ENCODE assay signal across 8 cellular contexts in genomic region chr11:72831521-72832300, GRCh38. TPM values are rescaled to one million over a fixed set of nuclear protein-coding genes. Genes with fewer than 3 reads are reported as not detected.
DNase-seq lines count a peak whose midpoint lies in the region; ATAC-seq and TF ChIP-seq lines count a peak whose summit lies in the region.

No MANE protein-coding gene starts in this region.

- DNase-seq in DMS79 (lab: John Stamatoyannopoulos, UW) (peak; percentile 69), Karpas-422 (peak; percentile 83), PC-3 (peak; percentile 76), fibroblast of villous mesenchyme (ENCODE audit: low read depth) (peak; percentile 80), GF-D8 (lab: John Stamatoyannopoulos, UW) (no peak)
- DNase-seq in activated effector memory CD4-positive, alpha-beta T cell treated with Interleukin-2 at 50 U/mL for 16 hours, result peak; percentile 34

- CTCF ChIA-PET in PC-3 (lab: Charles Lee), result interaction anchor here (0.6 to 1.4 kb wide), 3 partner anchors 93 to 346 kb away, joined by 4 to 15 read pairs (median 7); no protein-coding TSS in a partner anchor

- ATAC-seq in PC-3, result peak; percentile 93
- ATAC-seq in HG03432 (IDR thresholded peaks at IDR 0.05; ENCODE audit: unreplicated experiment), result no peak

- no peaks in the 10 kb centered on the region for H3K9me2 ChIP-seq in Karpas-422 (replicated peaks; ENCODE audit: insufficient read depth, low read length)
- no peaks in the 10 kb centered on the region for H3K9me2 ChIP-seq in PC-3 (replicated peaks; ENCODE audit: low read length)

- TF ChIP-seq CTCF in PC-3 (conservative IDR thresholded peaks at IDR 0.05; ENCODE audit: low read depth, low read length) (peak; percentile 91), fibroblast of villous mesenchyme (IDR thresholded peaks at IDR 0.05; ENCODE audit: insufficient read depth, low read depth, low read length) (peak; percentile 98), neutrophil (IDR thresholded peaks at IDR 0.05) (peak; percentile 82)

- no peaks in the 10 kb centered on the region for H3F3A ChIP-seq in PC-3 (ENCODE audit: low read length, unreplicated experiment)

- H3K27me3 ChIP-seq in Karpas-422 (ENCODE audit: low read length) (no peaks in the 10 kb centered on the region), PC-3 (ENCODE audit: low read length) (no peaks in the 10 kb centered on the region), neutrophil (no peaks in the 10 kb centered on the region)

- H3K36me3 ChIP-seq in Karpas-422 (ENCODE audit: insufficient read depth, low read length) (peaks cover 17% of the 10 kb centered on the region; the same call in 1 of the 2 replicates), PC-3 (ENCODE audit: low read depth, low read length) (no peaks in the 10 kb centered on the region), neutrophil (peaks cover 72% of the 10 kb centered on the region)

- H3K9me3 ChIP-seq in Karpas-422 (ENCODE audit: low read length) (no peaks in the 10 kb centered on the region), PC-3 (ENCODE audit: low read length) (no peaks in the 10 kb centered on the region), neutrophil (no peaks in the 10 kb centered on the region)

- intact Hi-C loops in PC-3 (cut with micrococcal nuclease), result loop anchor here (1.0 kb wide), 2 partner anchors 311 to 347 kb away; partner anchors contain the start of gene FCHSD2

- H3K27ac ChIP-seq in Karpas-422 (ENCODE audit: low read length) (no peak overlapping the region), PC-3 (ENCODE audit: low read length) (no peak overlapping the region), neutrophil (peak overlapping the region; percentile 98)

- H2AFZ ChIP-seq in Karpas-422 (ENCODE audit: low read length) (no peak overlapping the region), PC-3 (ENCODE audit: low read length) (no peak overlapping the region)

- H3K4me1 ChIP-seq in Karpas-422 (ENCODE audit: low read length) (no peaks in the 10 kb centered on the region), PC-3 (ENCODE audit: insufficient read depth, low read length) (no peaks in the 10 kb centered on the region), neutrophil (ENCODE audit: control insufficient read depth in 1 of 2, insufficient read depth in 1 of 2, low read depth in 1 of 2, low read length in 1 of 2) (peaks cover 42 to 60% of the 10 kb centered on the region in 2 experiments)

- H3K4me3 ChIP-seq in Karpas-422 (ENCODE audit: low read length) (no peak overlapping the region), PC-3 (ENCODE audit: low read length) (no peak overlapping the region), fibroblast of villous mesenchyme (ENCODE audit: low read depth, low read length) (no peak overlapping the region), neutrophil (ENCODE audit: low read depth in 1 of 2, low read length in 1 of 2) (no peak overlapping the region)

- H3K79me2 ChIP-seq in Karpas-422 (ENCODE audit: low read length), result no peaks in the 10 kb centered on the region
- no peaks in the 10 kb centered on the region for H3K79me2 ChIP-seq in PC-3 (ENCODE audit: low read length)

- no TSS peak for BruUV-seq in PC-3 (replicated peaks; lab: Mats Ljungman, UMichigan)

- POLR2A ChIA-PET in PC-3 (lab: Charles Lee; ENCODE audit: unreplicated experiment), result no interaction called here

- H4K20me1 ChIP-seq in Karpas-422 (ENCODE audit: insufficient read depth, low read depth, low read length) (no peaks in the 10 kb centered on the region), PC-3 (ENCODE audit: low read length) (no peaks in the 10 kb centered on the region)

- H3K9ac ChIP-seq in Karpas-422 (ENCODE audit: low read length) (no peak overlapping the region), PC-3 (ENCODE audit: low read length) (no peak overlapping the region)

- H3K4me2 ChIP-seq in Karpas-422 (ENCODE audit: low read depth, low read length, poor library complexity, severe bottlenecking) (no peak overlapping the region), PC-3 (ENCODE audit: low read length) (no peak overlapping the region)

RNA-seq across cellular contexts. Expression of gene ATG16L2, which starts 17.5 kb away (rescaled TPM):
- total RNA-seq in Karpas-422 (2014; rRNA removed; shearing (Covaris generic); ENCODE audit: low replicate concordance), result 14.8 and 20.2 TPM in 2 replicates
- total RNA-seq in PC-3 (2014; rRNA removed) (12.2 and 16.2 TPM in 2 replicates), fibroblast of villous mesenchyme (6.8 and 11.2 TPM in 2 replicates)

RNA-seq across cellular contexts. Expression of gene STARD10, which starts 37.9 kb away (rescaled TPM):
- 4.3 and 4.7 TPM in 2 replicates for total RNA-seq in Karpas-422 (2014; rRNA removed; shearing (Covaris generic); ENCODE audit: low replicate concordance)
- 284 and 362 TPM in 2 replicates for total RNA-seq in PC-3 (2014; rRNA removed)
- 22.5 and 34.5 TPM in 2 replicates for total RNA-seq in fibroblast of villous mesenchyme
